ENCODE assay signal across 22 cellular contexts in the genomic region with DNA sequence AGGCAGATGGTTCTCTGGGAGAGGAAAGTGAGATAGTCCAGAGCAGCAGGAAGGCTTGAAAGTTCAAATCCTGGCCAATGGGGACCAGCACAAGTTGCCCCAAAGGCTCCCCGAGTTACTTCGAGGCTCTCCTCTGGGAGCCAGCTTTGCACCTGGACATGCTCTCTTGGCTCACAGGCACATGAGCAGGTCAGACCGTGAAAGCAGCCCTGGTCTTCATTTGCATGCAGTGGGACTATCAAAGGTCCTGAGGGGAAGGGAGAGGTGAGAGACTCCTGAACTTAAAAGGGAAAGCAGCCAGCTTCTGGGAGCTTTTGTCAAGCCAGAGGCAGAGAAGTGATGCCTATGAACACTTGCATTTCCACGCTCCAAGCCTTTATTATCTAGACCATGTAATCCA.
"Had no signal": no experiment of that assay in that cellular context is flagged by ENCODE, and none has a peak within 500 bp of the region (broad histone marks: within the 10 kb centered on the region; RNA-seq: fewer than 3 reads in every experiment).

No MANE protein-coding gene starts in this region.

- H3K4me3 ChIP-seq: PC-9, Peyer's patch, SJCRH30 had no signal

- H2AFZ ChIP-seq: PC-9 had no signal

- H3K4me2 ChIP-seq: PC-9 had no signal

- H3K36me3 ChIP-seq: Peyer's patch, SJCRH30 had no signal

- H3K27ac ChIP-seq: HL-60, PC-9, Peyer's patch, SJCRH30 had no signal

- H3K27me3 ChIP-seq: Peyer's patch, SJCRH30 had no signal

- H3K4me1 ChIP-seq: Peyer's patch, SJCRH30 had no signal

- DNase-seq: KBM-7; MM.1S; NCI-H1092 treated with DMSO at 0.1 percent for 48 hours; NCI-H1436 treated with DMSO at 0.1 percent for 48 hours; NCI-H1694; NCI-H187 treated with DMSO at 0.1 percent for 48 hours; NCI-H2029 treated with DMSO at 0.1 percent for 48 hours; NCI-H2171 treated with DMSO at 0.1 percent for 48 hours; NCI-H345; NCI-H446 treated with DMSO at 0.1 percent for 48 hours; NCI-H510A treated with DMSO at 0.1 percent for 48 hours; NCI-H69; NCI-H774; NK-92 treated with Interleukin-12 subunit alpha and Interleukin-12 subunit beta, amount 100 ng/mL, for 24 hours; PC-9; Peyer's patch; SHP77 treated with DMSO at 0.1 percent for 48 hours; SJCRH30; T-helper 1 cell had no signal

- H3K9me3 ChIP-seq: Peyer's patch, SJCRH30 had no signal

- ATAC-seq: Right ventricle myocardium inferior, SK-N-SH treated with all-trans-retinoic acid at 6 μM for 48 hours had no signal
